In genomic region chr2:60152226-60152833, GRCh38 we compare ENCODE assay signal across 7 cellular contexts.
A peak's percentile ranks its signal among the peaks of the same experiment; 100 is the strongest.
DNase-seq lines count a peak whose midpoint lies in the region; ATAC-seq and TF ChIP-seq lines count a peak whose summit lies in the region.

No MANE protein-coding gene starts in this region.

- no peak for DNase-seq in GM06990 (ENCODE audit: extremely low read depth, insufficient read length)
- peak; percentile 38 for DNase-seq in Jurkat, Clone E6-1 (ENCODE audit: low read depth, low spot score)
- DNase-seq in cardiac fibroblast (ENCODE audit: low read depth in 2 of 2), result peak in 1 of 2 donors; percentile 50
- DNase-seq in neural crest cell (ENCODE audit: low read depth, low spot score), result peak; percentile 15
- no peak for DNase-seq in activated T-cell treated with anti-CD3 and anti-CD28 coated beads, Interleukin-2, amount 50 U/mL, for 1 hour
- DNase-seq in ecto neural progenitor cell (ENCODE audit: low spot score), result no peak

- H3K9me3 Mint-ChIP-seq in neural crest cell, result peaks cover 2% of the 10 kb centered on the region

- H3K36me3 ChIP-seq in GM06990 (ENCODE audit: control insufficient read depth, insufficient read depth, low read length), result no peaks in the 10 kb centered on the region

- TF ChIP-seq CTCF in GM06990 (IDR thresholded peaks at IDR 0.05; ENCODE audit: insufficient read depth, low read length, poor library complexity, severe bottlenecking) (peak; percentile 82), cardiac fibroblast (IDR thresholded peaks at IDR 0.05; ENCODE audit: low read depth, low read length) (peak; percentile 80), neural crest cell (conservative IDR thresholded peaks at IDR 0.05) (peak; percentile 74)

- H3K4me3 ChIP-seq in GM06990 (replicated peaks; ENCODE audit: low read depth, low read length) (no peak overlapping the region), cardiac fibroblast (replicated peaks in 1 of 2; ENCODE audit: low read depth in 2 of 2, low read length in 2 of 2) (no peak overlapping the region)
- no peak overlapping the region for H3K4me3 ChIP-seq in Jurkat, Clone E6-1 (ENCODE audit: low read length)

- H3K27ac Mint-ChIP-seq in neural crest cell (ENCODE audit: unreplicated experiment), result no peak overlapping the region

- H3K4me1 Mint-ChIP-seq in neural crest cell, result no peaks in the 10 kb centered on the region

- no peaks in the 10 kb centered on the region for H3K27me3 Mint-ChIP-seq in neural crest cell (ENCODE audit: low read depth)

- no peak for ATAC-seq in HG02571 (IDR thresholded peaks at IDR 0.05; ENCODE audit: unreplicated experiment)

- no peak overlapping the region for H3K4me3 Mint-ChIP-seq in neural crest cell

- no peaks in the 10 kb centered on the region for H3K27me3 ChIP-seq in GM06990 (replicated peaks; ENCODE audit: control insufficient read depth, insufficient read depth, low read length)

- peaks cover 3% of the 10 kb centered on the region for H3K36me3 Mint-ChIP-seq in neural crest cell (ENCODE audit: low read depth)

Comparison
In these comparisons a context has a peak if more than half of its experiments do, and no peak if none do; other contexts are left out.
1. DNase-seq: peak in Jurkat, Clone E6-1 (single experiment) and neural crest cell (single experiment); none in GM06990 (single experiment), activated T-cell treated with anti-CD3 and anti-CD28 coated beads, Interleukin-2, amount 50 U/mL, for 1 hour (single experiment) and ecto neural progenitor cell (single experiment).
2. Peak in every context shown above with its lines, with median percentiles within 50 percentile points of each other: CTCF ChIP-seq.